In the genomic region with DNA sequence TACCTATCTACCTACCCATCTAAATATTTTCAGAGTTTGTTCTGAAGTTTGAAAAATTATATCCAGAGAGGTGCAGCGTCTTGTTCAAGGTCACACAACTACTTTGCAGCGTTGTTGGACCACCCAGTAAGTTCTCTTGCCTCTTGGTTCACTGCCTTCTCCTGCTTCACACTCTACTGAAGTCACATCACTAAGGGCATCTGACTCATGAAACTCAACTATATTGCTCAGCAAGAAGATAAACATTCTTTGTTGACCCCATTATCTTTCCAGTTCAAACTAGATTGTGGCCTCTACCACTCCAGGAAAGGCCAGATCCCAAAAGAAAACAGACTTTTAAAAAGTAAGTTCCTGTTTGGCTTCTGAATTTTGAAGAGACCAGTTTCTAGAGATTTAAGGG, we compare ENCODE assay signal across 15 cellular contexts.
DNase-seq lines count a peak whose midpoint lies in the region; ATAC-seq, FAIRE-seq and TF ChIP-seq lines count a peak whose summit lies in the region.
"Had no signal": no experiment of that assay in that cellular context is flagged by ENCODE, and none has a peak within 500 bp of the region (broad histone marks: within the 10 kb centered on the region; RNA-seq: fewer than 3 reads in every experiment).

No MANE protein-coding gene starts in this region.

- H3K9me3 ChIP-seq in osteoblast (ENCODE audit: low read depth, low read length): no peaks in the 10 kb centered on the region
- H3K9me3 ChIP-seq: HAP-1 had no signal

- H3K36me3 ChIP-seq in osteoblast (ENCODE audit: insufficient read depth, low read length): no peaks in the 10 kb centered on the region
- H3K36me3 ChIP-seq: HAP-1 had no signal

- FAIRE-seq in RCC 7860 (lab: Jason Lieb, UNC): peak; percentile 61

- H3K4me1 ChIP-seq in osteoblast (ENCODE audit: insufficient read depth, low read length): peaks cover 24% of the 10 kb centered on the region
- H3K4me1 ChIP-seq: HAP-1 had no signal

- H3K4me3 ChIP-seq in fibroblast of the aortic adventitia (ENCODE audit: low read depth, low read length) (no peak overlapping the region), osteoblast (ENCODE audit: insufficient read depth, low read length) (no peak overlapping the region)
- H3K4me3 ChIP-seq: HAP-1 had no signal

- H4K20me1 ChIP-seq in osteoblast (ENCODE audit: insufficient read depth, low read length): no peaks in the 10 kb centered on the region

- no peak overlapping the region for H3K4me2 ChIP-seq in osteoblast (ENCODE audit: insufficient read depth, low read length)

- TF ChIP-seq CTCF in fibroblast of the aortic adventitia (IDR thresholded peaks at IDR 0.05; ENCODE audit: insufficient read depth, low read length): no peak
- no peak for TF ChIP-seq CTCF in osteoblast (IDR thresholded peaks at IDR 0.05; ENCODE audit: extremely low read depth, low read depth, low read length)

- no peaks in the 10 kb centered on the region for H3K79me2 ChIP-seq in osteoblast (ENCODE audit: insufficient read depth, low read length)

- DNase-seq in AG20443 (ENCODE audit: low spot score): peak; percentile 40
- DNase-seq in RCC 7860 (ENCODE audit: low spot score): peak; percentile 54
- DNase-seq in fibroblast of the aortic adventitia (ENCODE audit: low read depth): peak; percentile 41
- peak; percentile 85 for DNase-seq in osteoblast (ENCODE audit: insufficient read length, low spot score, missing footprints)
- no peak for DNase-seq in stimulated activated CD4-positive, alpha-beta T cell treated with anti-CD3 and anti-CD28 coated beads, Interleukin-2, amount 100 ng/mL, for 48 hours
- DNase-seq: COR-L47, DMS53, KBM-7, NCI-H524 treated with DMSO at 0.1 percent for 48 hours had no signal

- no peak overlapping the region for H3K27ac ChIP-seq in osteoblast (ENCODE audit: low read depth, low read length)

- no peak for ATAC-seq in GM18505 (IDR thresholded peaks at IDR 0.05; ENCODE audit: unreplicated experiment)
- no peak for ATAC-seq in HG03135 (IDR thresholded peaks at IDR 0.05; ENCODE audit: unreplicated experiment)
- no peak for ATAC-seq in HG02970 (IDR thresholded peaks at IDR 0.05; ENCODE audit: low FRiP score, unreplicated experiment)
- ATAC-seq: Panc1, Right ventricle myocardium inferior had no signal

- TF ChIP-seq POLR2A in GM18505 (IDR thresholded peaks at IDR 0.05; ENCODE audit: borderline replicate concordance, extremely low read depth, insufficient read depth, insufficient read length): no peak

- no peaks in the 10 kb centered on the region for H3K27me3 ChIP-seq in osteoblast (ENCODE audit: insufficient read depth, low read length)

- H2AFZ ChIP-seq in osteoblast (ENCODE audit: low read length): no peak overlapping the region

Comparison
In these comparisons a context has a peak if more than half of its experiments do, and no peak if none do; other contexts are left out.
1. DNase-seq: peak in AG20443 (single experiment), RCC 7860 (single experiment), fibroblast of the aortic adventitia (single experiment) and osteoblast (single experiment); none in stimulated activated CD4-positive, alpha-beta T cell treated with anti-CD3 and anti-CD28 coated beads, Interleukin-2, amount 100 ng/mL, for 48 hours (0 of 2).